Comparison of ENCODE assay signal across 7 cellular contexts in the genomic region with DNA sequence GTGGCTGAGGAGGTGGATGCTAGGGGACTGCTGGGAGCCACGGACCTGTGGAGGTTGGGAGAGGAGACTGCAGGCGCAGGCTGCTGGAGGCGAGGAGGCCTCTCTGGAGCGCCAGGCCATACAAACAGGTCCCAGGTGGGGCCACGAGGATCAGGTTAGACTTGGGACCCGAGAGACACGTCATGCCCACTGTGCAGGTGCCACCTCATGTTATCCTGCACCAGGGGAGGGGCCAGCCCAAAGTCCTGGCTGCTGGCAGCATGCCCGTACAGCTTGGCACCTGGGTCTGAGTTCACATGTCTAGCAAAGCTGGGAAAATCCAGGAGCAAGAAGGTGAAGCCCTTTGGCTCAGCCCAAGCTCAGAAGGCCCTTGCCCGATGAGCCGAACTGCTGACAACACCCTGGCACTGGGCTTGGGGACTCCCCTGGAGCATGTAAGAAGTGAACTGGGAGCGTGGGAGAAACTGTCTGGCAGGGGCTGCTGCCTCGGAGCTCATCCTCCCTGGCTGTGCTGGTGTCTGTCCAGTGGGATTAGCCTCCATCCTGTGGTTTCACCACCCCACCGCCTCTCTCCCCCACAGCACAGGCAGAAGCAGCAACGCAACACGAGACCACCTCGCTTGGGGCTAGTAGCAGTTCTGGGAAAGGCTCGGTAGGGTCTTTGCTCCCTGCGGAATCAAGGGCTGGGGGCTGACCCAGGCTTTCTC. TPM values are rescaled to one million over a fixed set of nuclear protein-coding genes. Genes with fewer than 3 reads are reported as not detected.
A peak's percentile ranks its signal among the peaks of the same experiment; 100 is the strongest.
DNase-seq lines count a peak whose midpoint lies in the region; ATAC-seq and TF ChIP-seq lines count a peak whose summit lies in the region.

No MANE protein-coding gene starts in this region.

- H3K9me3 ChIP-seq in neuronal stem cell (replicated peaks in 1 of 2; ENCODE audit: control insufficient read depth in 2 of 2, insufficient read depth in 1 of 2, low read depth in 1 of 2, low read length in 2 of 2), result no peaks in the 10 kb centered on the region

- no peak for ATAC-seq in HG02973 (IDR thresholded peaks at IDR 0.05; ENCODE audit: unreplicated experiment)
- no peak for ATAC-seq in activated CD4-positive, CD25-positive, alpha-beta regulatory T cell treated with anti-CD3 and anti-CD28 coated beads, Interleukin-2, amount 50 U/mL, for 24 hours

- WGBS in neuronal stem cell (ENCODE audit: extremely low coverage in 2 of 2, insufficient read length in 2 of 2, insufficient replicate concordance in 1 of 2), 2 donors, result no CpG with 5 or more reads among the region's 18 CpGs

- no peak overlapping the region for H2AK5ac ChIP-seq in neuronal stem cell (ENCODE audit: low read depth, low read length)

- H3K4me1 ChIP-seq in neuronal stem cell (ENCODE audit: control insufficient read depth in 2 of 2, insufficient read depth in 1 of 2, low read depth in 1 of 2, low read length in 2 of 2), result peaks cover 13 to 21% of the 10 kb centered on the region in 2 donors

- no peak overlapping the region for H3K27ac ChIP-seq in neuronal stem cell (replicated peaks; ENCODE audit: low read length)

- DNase-seq in ELF-1 (ENCODE audit: low read depth, low spot score), result peak; percentile 50
- peak; percentile 77 for DNase-seq in NCI-H2107 (lab: John Stamatoyannopoulos, UW)
- DNase-seq in cardiac fibroblast (ENCODE audit: low read depth in 2 of 2), result peak; percentile 46 to 52
- DNase-seq in neuronal stem cell (ENCODE audit: low spot score), result no peak
- DNase-seq in NCI-H128 (lab: John Stamatoyannopoulos, UW; ENCODE audit: unreplicated experiment), result no peak

- no peak overlapping the region for H2AFZ ChIP-seq in neuronal stem cell (ENCODE audit: low read length)

- no peak overlapping the region for H3K14ac ChIP-seq in neuronal stem cell (ENCODE audit: low read length)

- H3K18ac ChIP-seq in neuronal stem cell (ENCODE audit: low read length), result no peak overlapping the region

- no peak overlapping the region for H3K4me2 ChIP-seq in neuronal stem cell (ENCODE audit: insufficient read depth, low read length, poor library complexity, severe bottlenecking)

- H3K27me3 ChIP-seq in neuronal stem cell (ENCODE audit: control insufficient read depth in 3 of 3, insufficient read depth in 3 of 3, low read depth in 1 of 3, low read length in 3 of 3), result no peaks in the 10 kb centered on the region

- H4K91ac ChIP-seq in neuronal stem cell (ENCODE audit: low read depth, low read length, poor library complexity), result no peak overlapping the region

- H2BK12ac ChIP-seq in neuronal stem cell (ENCODE audit: low read length), result no peak overlapping the region

- H2BK120ac ChIP-seq in neuronal stem cell (ENCODE audit: low read depth, low read length), result no peak overlapping the region

- peaks cover 37 to 75% of the 10 kb centered on the region in 2 donors for H3K36me3 ChIP-seq in neuronal stem cell (replicated peaks in 1 of 2; ENCODE audit: control insufficient read depth in 2 of 2, insufficient read depth in 2 of 2, low read length in 2 of 2)

- H3K23ac ChIP-seq in neuronal stem cell (ENCODE audit: low read depth, low read length, poor library complexity), result peak overlapping the region; percentile 85

- H3K9ac ChIP-seq in neuronal stem cell (ENCODE audit: low read depth, low read length, poor library complexity), result peak overlapping the region; percentile 44

- no peak overlapping the region for H2BK15ac ChIP-seq in neuronal stem cell (ENCODE audit: low read length)

- H3K4ac ChIP-seq in neuronal stem cell (ENCODE audit: low read length), result no peak overlapping the region

- no peak for TF ChIP-seq CTCF in cardiac fibroblast (IDR thresholded peaks at IDR 0.05; ENCODE audit: low read depth, low read length)

- H3K79me1 ChIP-seq in neuronal stem cell (ENCODE audit: low read depth, low read length), result peaks cover 27% of the 10 kb centered on the region

- H2BK5ac ChIP-seq in neuronal stem cell (ENCODE audit: low read length), result peak overlapping the region; percentile 80

- H3K4me3 ChIP-seq in cardiac fibroblast (replicated peaks in 1 of 2; ENCODE audit: low read depth in 2 of 2, low read length in 2 of 2), result no peak overlapping the region
- no peak overlapping the region for H3K4me3 ChIP-seq in neuronal stem cell (ENCODE audit: low read length in 2 of 2)

- peak overlapping the region; percentile 43 for H4K8ac ChIP-seq in neuronal stem cell (ENCODE audit: low read depth, low read length)

RNA-seq across cellular contexts. Expression of a gene that starts 5.3 kb away (rescaled TPM):
- polyA plus RNA-seq in neuronal stem cell (2013, experiment 1 of 2), result 124 TPM
- 118 TPM for polyA plus RNA-seq in neuronal stem cell (2013, experiment 2 of 2)

RNA-seq across cellular contexts. Expression of a gene that starts 5.6 kb away (rescaled TPM):
- 321 TPM for polyA plus RNA-seq in neuronal stem cell (2013, experiment 1 of 2)
- 298 TPM for polyA plus RNA-seq in neuronal stem cell (2013, experiment 2 of 2)

RNA-seq across cellular contexts. Expression of a gene that starts 25.5 kb away (rescaled TPM):
- polyA plus RNA-seq in neuronal stem cell (2013, experiment 1 of 2), result 76.8 TPM
- polyA plus RNA-seq in neuronal stem cell (2013, experiment 2 of 2), result 74.5 TPM

RNA-seq across cellular contexts. Expression of a gene that starts 25.6 kb away (rescaled TPM):
- polyA plus RNA-seq in neuronal stem cell (2013, experiment 1 of 2), result 316 TPM
- 330 TPM for polyA plus RNA-seq in neuronal stem cell (2013, experiment 2 of 2)

RNA-seq across cellular contexts. Expression of a gene that starts 31.0 kb away (rescaled TPM):
- polyA plus RNA-seq in neuronal stem cell (2013, experiment 1 of 2), result 0.20 TPM
- 0.21 TPM for polyA plus RNA-seq in neuronal stem cell (2013, experiment 2 of 2)

Comparison
In these comparisons a context has a peak if more than half of its experiments do, and no peak if none do; other contexts are left out.
1. DNase-seq: peak in ELF-1 (single experiment), NCI-H2107 (single experiment) and cardiac fibroblast (2 of 2); none in neuronal stem cell (single experiment) and NCI-H128 (single experiment).